ENCODE assay signal across 8 cellular contexts in the genomic region with DNA sequence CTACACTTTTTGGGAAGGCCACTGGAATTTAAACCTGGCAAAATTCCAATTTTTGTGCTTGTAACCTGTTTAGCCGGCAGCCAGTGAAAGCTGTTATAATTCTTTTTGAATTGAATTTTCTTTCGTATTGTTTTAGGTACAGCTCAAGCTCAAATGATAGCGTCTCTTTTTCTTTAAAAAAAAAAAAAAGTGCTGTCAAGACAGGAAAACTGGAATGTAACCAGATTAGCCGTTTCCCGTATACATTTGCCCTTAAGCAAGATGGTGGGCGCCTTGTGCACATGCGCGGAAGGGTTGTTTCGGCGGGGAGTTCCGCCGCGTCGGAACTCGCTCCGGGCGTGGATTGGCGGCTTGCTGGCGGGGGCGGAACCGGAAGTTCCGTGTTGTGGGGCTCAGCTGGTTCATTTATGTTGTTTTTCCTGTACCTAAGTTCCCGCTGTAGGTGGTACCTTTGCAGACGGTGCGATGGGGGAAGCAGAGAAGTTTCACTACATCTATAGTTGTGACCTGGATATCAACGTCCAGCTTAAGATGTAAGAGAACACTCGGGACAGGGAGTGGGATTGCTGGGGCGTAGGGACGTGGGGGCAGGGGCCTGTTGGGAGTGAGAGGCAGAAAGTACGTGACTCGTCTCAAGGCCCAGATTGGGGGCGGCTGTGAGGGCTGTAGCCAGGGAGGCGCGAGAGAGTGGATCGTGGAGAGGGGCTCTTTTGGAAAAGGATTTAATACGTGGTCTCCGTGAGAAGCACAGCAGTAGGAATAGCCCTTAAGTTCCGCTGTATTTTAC. TPM values are rescaled to one million over a fixed set of nuclear protein-coding genes. Genes with fewer than 3 reads are reported as not detected.
A peak's percentile ranks its signal among the peaks of the same experiment; 100 is the strongest.
DNase-seq lines count a peak whose midpoint lies in the region; ATAC-seq lines count a peak whose summit lies in the region.

A gene (plus strand): TSS at position 408 of the 787 bp plus-strand sequence. CDS start 58 bp downstream, at position 466.

- under 1% methylated on average over 32 of the region's 38 CpGs for WGBS in mesenchymal stem cell

- peaks cover 27% of the 10 kb centered on the region for H3K36me3 Mint-ChIP-seq in activated CD8-positive, alpha-beta memory T cell treated with anti-CD3 and anti-CD28 coated beads, Interleukin-2, amount 10 ng/mL, durations not matched to agents 7 days and 5 days

- peak within 1 kb of the TSS; percentile 60 for H3K4me2 ChIP-seq in mesenchymal stem cell (ENCODE audit: low read length, poor library complexity, severe bottlenecking)

- no peak within 1 kb of the TSS for H3K23ac ChIP-seq in mesenchymal stem cell (ENCODE audit: low read length in 2 of 2)

- no peaks in the 10 kb centered on the region for H3K79me1 ChIP-seq in mesenchymal stem cell (replicated peaks; ENCODE audit: low read length, poor library complexity, severe bottlenecking)

- peak within 1 kb of the TSS; percentile 64 to 67 for H3K18ac ChIP-seq in mesenchymal stem cell (ENCODE audit: low read depth in 1 of 2, low read length in 2 of 2)

- H3K27me3 Mint-ChIP-seq in activated CD8-positive, alpha-beta memory T cell treated with anti-CD3 and anti-CD28 coated beads, Interleukin-2, amount 10 ng/mL, durations not matched to agents 7 days and 5 days, result no peaks in the 10 kb centered on the region

- H4K91ac ChIP-seq in mesenchymal stem cell (ENCODE audit: low read length), result peak within 1 kb of the TSS; percentile 49

- H3K4me1 ChIP-seq in NT2/D1 (ENCODE audit: insufficient read depth, insufficient read length), result no peaks in the 10 kb centered on the region
- peaks cover 16% of the 10 kb centered on the region for H3K4me1 ChIP-seq in endocrine pancreas (ENCODE audit: control insufficient read depth, insufficient read depth, low read length)
- no peaks in the 10 kb centered on the region for H3K4me1 ChIP-seq in mesenchymal stem cell (ENCODE audit: control insufficient read depth, insufficient read depth, low read depth, low read length)

- H3K14ac ChIP-seq in mesenchymal stem cell (ENCODE audit: low read length in 2 of 2), result no peak within 1 kb of the TSS

- H3K9me3 ChIP-seq in NT2/D1 (ENCODE audit: insufficient read depth, low read length) (no peaks in the 10 kb centered on the region), endocrine pancreas (ENCODE audit: control insufficient read depth, low read length) (no peaks in the 10 kb centered on the region), mesenchymal stem cell (ENCODE audit: control insufficient read depth, low read length) (no peaks in the 10 kb centered on the region)

- H3K4me1 Mint-ChIP-seq in activated CD8-positive, alpha-beta memory T cell treated with anti-CD3 and anti-CD28 coated beads, Interleukin-2, amount 10 ng/mL, durations not matched to agents 7 days and 5 days, result peaks cover 36% of the 10 kb centered on the region

- peak within 1 kb of the TSS; percentile 99 for H3K4me3 Mint-ChIP-seq in activated CD8-positive, alpha-beta memory T cell treated with anti-CD3 and anti-CD28 coated beads, Interleukin-2, amount 10 ng/mL, durations not matched to agents 7 days and 5 days

- H3K27me3 ChIP-seq in NT2/D1 (ENCODE audit: insufficient read depth, insufficient read length) (no peaks in the 10 kb centered on the region), endocrine pancreas (ENCODE audit: control insufficient read depth, insufficient read depth, low read length) (no peaks in the 10 kb centered on the region), mesenchymal stem cell (ENCODE audit: control insufficient read depth in 1 of 2, insufficient read depth in 1 of 2, low read length in 2 of 2) (no peaks in the 10 kb centered on the region)

- no peaks in the 10 kb centered on the region for H3K9me3 Mint-ChIP-seq in activated CD8-positive, alpha-beta memory T cell treated with anti-CD3 and anti-CD28 coated beads, Interleukin-2, amount 10 ng/mL, durations not matched to agents 7 days and 5 days (ENCODE audit: low read depth)

- H2BK15ac ChIP-seq in mesenchymal stem cell (ENCODE audit: low read depth, poor library complexity, severe bottlenecking), result peak within 1 kb of the TSS; percentile 74

- DNase-seq in COR-L47 (lab: John Stamatoyannopoulos, UW) (peak; percentile 97), HUDEP-2 (lab: John Stamatoyannopoulos, UW; ENCODE audit: unreplicated experiment in 76 of 76) (peak in 75 of 76 experiments; percentile 14 to 99 (median 94)), NT2/D1 (ENCODE audit: low read depth, low spot score) (peak; percentile 88), mesenchymal stem cell (peak; percentile 97)
- peak; percentile 98 for DNase-seq in activated CD8-positive, alpha-beta memory T cell treated with anti-CD3 and anti-CD28 coated beads, Interleukin-2, amount 10 ng/mL, durations not matched to agents 7 days and 5 days
- DNase-seq in stimulated activated CD8-positive, alpha-beta memory T cell treated with anti-CD3 and anti-CD28 coated beads, Interleukin-12 subunit alpha, Interleukin-12 subunit beta, amount 100 ng/mL, for 4 hours (ENCODE audit: low read depth), result peak; percentile 94

- H3K9ac ChIP-seq in NT2/D1 (ENCODE audit: insufficient read length, low read depth), result peak within 1 kb of the TSS; percentile 80
- peak within 1 kb of the TSS; percentile 82 for H3K9ac ChIP-seq in endocrine pancreas (ENCODE audit: control insufficient read depth, insufficient read depth, low read length)
- H3K9ac ChIP-seq in mesenchymal stem cell (ENCODE audit: low read length), result peak within 1 kb of the TSS; percentile 96

- no peak within 1 kb of the TSS for H2AK5ac ChIP-seq in mesenchymal stem cell (ENCODE audit: low read length, severe bottlenecking)

- peak within 1 kb of the TSS; percentile 46 for H2BK5ac ChIP-seq in mesenchymal stem cell (ENCODE audit: low read depth, low read length, poor library complexity, severe bottlenecking)

- no peak within 1 kb of the TSS for H2BK120ac ChIP-seq in mesenchymal stem cell (ENCODE audit: low read depth, low read length)

- H3K27ac ChIP-seq in mesenchymal stem cell (ENCODE audit: low read length, poor library complexity, severe bottlenecking), result peak within 1 kb of the TSS; percentile 75

- CTCF ChIA-PET in activated CD8-positive, alpha-beta memory T cell treated with anti-CD3 and anti-CD28 coated beads, Interleukin-2, amount 10 ng/mL, durations not matched to agents 7 days and 5 days (lab: Charles Lee), result interaction anchor here (0.7 to 1.3 kb wide), 3 partner anchors 9 to 98 kb away, joined by 3 to 4 read pairs (median 3); no protein-coding TSS in a partner anchor

- peak within 1 kb of the TSS; percentile 39 to 60 for H3K4ac ChIP-seq in mesenchymal stem cell (ENCODE audit: low read depth in 1 of 2, low read length in 2 of 2)

- ATAC-seq in GM21381 (IDR thresholded peaks at IDR 0.05; ENCODE audit: unreplicated experiment), result peak; percentile 97
- ATAC-seq in activated CD8-positive, alpha-beta memory T cell treated with anti-CD3 and anti-CD28 coated beads, Interleukin-2, amount 10 ng/mL, durations not matched to agents 7 days and 5 days, result peak; percentile 97

- H3K36me3 ChIP-seq in NT2/D1 (ENCODE audit: insufficient read depth, insufficient read length, low read length) (peaks cover 16% of the 10 kb centered on the region), endocrine pancreas (ENCODE audit: control insufficient read depth, insufficient read depth, low read length) (no peaks in the 10 kb centered on the region), mesenchymal stem cell (ENCODE audit: control insufficient read depth in 1 of 2, insufficient read depth in 2 of 2, low read depth in 1 of 2, low read length in 2 of 2) (peaks cover 0 to 25% of the 10 kb centered on the region in 2 experiments)

- peak within 1 kb of the TSS; percentile 80 for H3K4me3 ChIP-seq in NT2/D1 (ENCODE audit: insufficient read length, low read depth)
- H3K4me3 ChIP-seq in endocrine pancreas (ENCODE audit: control insufficient read depth, insufficient read depth, low read length), result peak within 1 kb of the TSS; percentile 98
- peak within 1 kb of the TSS; percentile 87 to 91 for H3K4me3 ChIP-seq in mesenchymal stem cell (ENCODE audit: insufficient read depth in 1 of 2, low read depth in 1 of 2, low read length in 2 of 2)

- peak within 1 kb of the TSS; percentile 94 for H4K8ac ChIP-seq in mesenchymal stem cell (ENCODE audit: low read length)

- H3K27ac Mint-ChIP-seq in activated CD8-positive, alpha-beta memory T cell treated with anti-CD3 and anti-CD28 coated beads, Interleukin-2, amount 10 ng/mL, durations not matched to agents 7 days and 5 days, result peak within 1 kb of the TSS; percentile 99

- peak within 1 kb of the TSS; percentile 47 for H2AFZ ChIP-seq in mesenchymal stem cell (ENCODE audit: low read depth, low read length)

- H2BK12ac ChIP-seq in mesenchymal stem cell (ENCODE audit: low read length in 2 of 2), result no peak within 1 kb of the TSS

RNA-seq across cellular contexts. Expression of the gene that starts here (rescaled TPM):
- 10 to 100 TPM; 49.0 to 57.0 TPM for total RNA-seq in activated CD8-positive, alpha-beta memory T cell treated with anti-CD3 and anti-CD28 coated beads, Interleukin-2, amount 10 ng/mL, durations not matched to agents 7 days and 5 days
- 32.1 TPM for polyA plus RNA-seq in mesenchymal stem cell (2013, experiment 1 of 2)
- 34.8 TPM for polyA plus RNA-seq in mesenchymal stem cell (2013, experiment 2 of 2)

Comparison
In these comparisons a context has a peak if more than half of its experiments do, and no peak if none do; other contexts are left out.
1. Peak in every context shown above with its lines: DNase-seq, ATAC-seq, H3K4me3 ChIP-seq and H3K27ac ChIP-seq.